In genomic region chr7:135169141-135169935, GRCh38 we compare ENCODE assay signal across 8 cellular contexts. TPM values are rescaled to one million over a fixed set of nuclear protein-coding genes. Genes with fewer than 3 reads are reported as not detected.
DNase-seq lines count a peak whose midpoint lies in the region; ATAC-seq and TF ChIP-seq lines count a peak whose summit lies in the region.

No MANE protein-coding gene starts in this region.

- dilution Hi-C loops in mammary epithelial cell (cut with HindIII; ENCODE audit: low sequenced_read_pairs), result no loop called here

- CTCF ChIA-PET in Caco-2 (lab: Charles Lee) (interaction anchor here (0.6 to 2.2 kb wide), 2 partner anchors 183 to 220 kb away, joined by 3 to 8 read pairs; partner anchors contain the start of gene AGBL3), mammary epithelial cell (lab: Charles Lee; ENCODE audit: low non-redundant PET) (no interaction called here)

- in situ Hi-C loops in mammary epithelial cell (cut with MboI; ENCODE audit: low sequenced_read_pairs in 2 of 2), result loop anchor here in 1 of 2 donors (25.0 kb wide), 1 partner anchor 182 kb away; the partner anchor contains the start of gene AGBL3

- H3K27ac Mint-ChIP-seq in Caco-2 (ENCODE audit: unreplicated experiment), result peak overlapping the region; percentile 94
- peak overlapping the region; percentile 93 for H3K27ac Mint-ChIP-seq in stimulated activated memory B cell treated with anti-CD40 and anti-IgM and Interleukin-4, amounts not matched to agents 10 μg/mL and 1 μg/mL and 100 μg/mL, for 72 hours

- peak overlapping the region; percentile 75 for H3K9ac ChIP-seq in mammary epithelial cell (ENCODE audit: insufficient read depth, low read length)

- H3K79me2 ChIP-seq in mammary epithelial cell (ENCODE audit: insufficient read depth, low read length), result peaks cover 30% of the 10 kb centered on the region

- peaks cover 69% of the 10 kb centered on the region for H3K36me3 Mint-ChIP-seq in Caco-2 (ENCODE audit: insufficient read depth, unreplicated experiment)
- H3K36me3 Mint-ChIP-seq in stimulated activated memory B cell treated with anti-CD40 and anti-IgM and Interleukin-4, amounts not matched to agents 10 μg/mL and 1 μg/mL and 100 μg/mL, for 72 hours, result peaks cover 73% of the 10 kb centered on the region

- peak overlapping the region; percentile 72 for H2AFZ ChIP-seq in mammary epithelial cell (ENCODE audit: low read depth, low read length)

- H3K9me3 ChIP-seq in Caco-2, result no peaks in the 10 kb centered on the region
- no peaks in the 10 kb centered on the region for H3K9me3 ChIP-seq in mammary epithelial cell (replicated peaks; ENCODE audit: insufficient read depth, low read length)

- no peaks in the 10 kb centered on the region for H4K20me1 ChIP-seq in mammary epithelial cell (ENCODE audit: insufficient read depth, low read length)

- H3K27ac ChIP-seq in mammary epithelial cell (ENCODE audit: insufficient read depth, low read depth, low read length), result peak overlapping the region; percentile 90

- peaks cover 11% of the 10 kb centered on the region for H3K9me3 Mint-ChIP-seq in Caco-2 (ENCODE audit: unreplicated experiment)
- no peaks in the 10 kb centered on the region for H3K9me3 Mint-ChIP-seq in stimulated activated memory B cell treated with anti-CD40 and anti-IgM and Interleukin-4, amounts not matched to agents 10 μg/mL and 1 μg/mL and 100 μg/mL, for 72 hours

- POLR2A ChIA-PET in Caco-2 (lab: Charles Lee), result no interaction called here

- ATAC-seq in HG03457 (IDR thresholded peaks at IDR 0.05; ENCODE audit: unreplicated experiment), result peak; percentile 25
- peak; percentile 53 for ATAC-seq in stimulated activated memory B cell treated with anti-CD40 and anti-IgM and Interleukin-4, amounts not matched to agents 10 μg/mL and 1 μg/mL and 100 μg/mL, for 72 hours

- H3K27me3 Mint-ChIP-seq in Caco-2 (ENCODE audit: insufficient read depth, unreplicated experiment), result no peaks in the 10 kb centered on the region
- no peaks in the 10 kb centered on the region for H3K27me3 Mint-ChIP-seq in stimulated activated memory B cell treated with anti-CD40 and anti-IgM and Interleukin-4, amounts not matched to agents 10 μg/mL and 1 μg/mL and 100 μg/mL, for 72 hours

- BruUV-seq in Caco-2 (replicated peaks; lab: Mats Ljungman, UMichigan) (TSS peak; percentile 62), mammary epithelial cell (replicated peaks; lab: Mats Ljungman, UMichigan) (TSS peak; percentile 10)

- peaks cover 12% of the 10 kb centered on the region; the same call in 1 of the 2 replicates for H3K4me1 ChIP-seq in Caco-2
- H3K4me1 ChIP-seq in mammary epithelial cell (ENCODE audit: insufficient read depth, low read length), result peaks cover 31% of the 10 kb centered on the region

- 57% methylated on average over 10 of the region's 11 CpGs for WGBS in mammary epithelial cell (ENCODE audit: low coverage, missing lambda C conversion rate)
- WGBS in lower leg skin, 2 donors, result 50 to 57% methylated on average over 11 of the region's 11 CpGs

- DNase-seq in Caco-2 (peak; percentile 60 to 67), GM19240 (ENCODE audit: insufficient read length, low spot score) (peak; percentile 57), T follicular helper cell (ENCODE audit: low read depth) (peak; percentile 40), mammary epithelial cell (peak; percentile 81), lower leg skin (ENCODE audit: low spot score in 2 of 2) (peak in 1 of 2 donors; percentile 82), KG1 (lab: John Stamatoyannopoulos, UW) (no peak)

- no peak for TF ChIP-seq POLR2A in lower leg skin (IDR thresholded peaks at IDR 0.05)

- intact Hi-C loops in Caco-2 (cut with micrococcal nuclease; ENCODE audit: unreplicated experiment), result no loop called here
- intact Hi-C loops in mammary epithelial cell (cut with micrococcal nuclease), result loop anchor here (1.0 kb wide), 1 partner anchor 24 kb away; no protein-coding TSS in a partner anchor
- intact Hi-C loops in lower leg skin (cut with DNase I; ENCODE audit: low total_unique reads), result no loop called here

- peak overlapping the region; percentile 98 for H3K4me3 ChIP-seq in Caco-2 (ENCODE audit: low read depth, low read length)
- H3K4me3 ChIP-seq in mammary epithelial cell (replicated peaks in 1 of 3; ENCODE audit: insufficient read depth in 1 of 3, low read depth in 2 of 3, low read length in 3 of 3), result peak overlapping the region; percentile 52 to 83 (median 79)
- peak overlapping the region; percentile 90 for H3K4me3 ChIP-seq in lower leg skin (ENCODE audit: low read depth, poor library complexity, severe bottlenecking)

- peak overlapping the region; percentile 85 for H3K4me3 Mint-ChIP-seq in Caco-2 (ENCODE audit: unreplicated experiment)
- H3K4me3 Mint-ChIP-seq in stimulated activated memory B cell treated with anti-CD40 and anti-IgM and Interleukin-4, amounts not matched to agents 10 μg/mL and 1 μg/mL and 100 μg/mL, for 72 hours, result peak overlapping the region; percentile 90

- H3K4me1 Mint-ChIP-seq in Caco-2 (ENCODE audit: low read depth, unreplicated experiment), result peaks cover 24% of the 10 kb centered on the region
- peaks cover 80% of the 10 kb centered on the region for H3K4me1 Mint-ChIP-seq in stimulated activated memory B cell treated with anti-CD40 and anti-IgM and Interleukin-4, amounts not matched to agents 10 μg/mL and 1 μg/mL and 100 μg/mL, for 72 hours

- peak overlapping the region; percentile 80 for H3K4me2 ChIP-seq in mammary epithelial cell (ENCODE audit: insufficient read depth, low read depth, low read length)

- H3K36me3 ChIP-seq in Caco-2 (ENCODE audit: control insufficient read depth, insufficient read depth, low read length) (peaks cover 5% of the 10 kb centered on the region), mammary epithelial cell (ENCODE audit: insufficient read depth, low read length) (peaks cover 27% of the 10 kb centered on the region)

- TF ChIP-seq CTCF in Caco-2 (IDR thresholded peaks at IDR 0.05; ENCODE audit: insufficient read depth in 1 of 2, low read depth in 1 of 2, low read length in 1 of 2, severe bottlenecking in 1 of 2, unreplicated experiment in 1 of 2) (peak; percentile 40 to 46), mammary epithelial cell (conservative IDR thresholded peaks at IDR 0.05 in 1 of 2, IDR thresholded peaks at IDR 0.05 in 1 of 2; ENCODE audit: extremely low read depth in 1 of 2, insufficient read depth in 1 of 2, low read depth in 1 of 2, low read length in 2 of 2) (peak; percentile 18 to 42), lower leg skin (IDR thresholded peaks at IDR 0.05) (no peak)

- no peaks in the 10 kb centered on the region for H3K27me3 ChIP-seq in Caco-2 (replicated peaks; ENCODE audit: control insufficient read depth, insufficient read depth, low read length)
- no peaks in the 10 kb centered on the region for H3K27me3 ChIP-seq in mammary epithelial cell (ENCODE audit: insufficient read depth, low read length)

RNA-seq across cellular contexts. Expression of gene CYREN, which starts 1.2 kb away (rescaled TPM):
- total RNA-seq in Caco-2 (2022) (60.9 and 62.6 TPM in 2 replicates), mammary epithelial cell (10 to 100 TPM; 45.2 to 55.8 TPM), lower leg skin (10 to 100 TPM; 26.1 to 42.2 (median 30.5) TPM)
- 50.3 TPM for polyA plus RNA-seq in mammary epithelial cell
- polyA minus RNA-seq in mammary epithelial cell, result 47.7 TPM

RNA-seq across cellular contexts. Expression of gene TMEM140, which starts 21.5 kb away (rescaled TPM):
- total RNA-seq in Caco-2 (2022), result 3.8 and 6.1 TPM in 2 replicates
- 1 to 10 TPM in 1 of 2 donors, not detected in 1; 1.0 TPM for total RNA-seq in mammary epithelial cell
- not detected for polyA plus RNA-seq in mammary epithelial cell
- polyA minus RNA-seq in mammary epithelial cell, result not detected
- 1 to 10 TPM; 4.3 to 8.6 (median 7.9) TPM for total RNA-seq in lower leg skin

RNA-seq across cellular contexts. Expression of gene WDR91, which starts 42.0 kb away (rescaled TPM):
- total RNA-seq in Caco-2 (2022) (11.5 and 12.6 TPM in 2 replicates), mammary epithelial cell (10 to 100 TPM; 31.5 to 33.8 TPM), lower leg skin (10 to 100 TPM; 16.7 to 25.0 (median 20.8) TPM)
- 17.5 TPM for polyA plus RNA-seq in mammary epithelial cell
- 14.5 TPM for polyA minus RNA-seq in mammary epithelial cell

Comparison
In these comparisons a context has a peak if more than half of its experiments do, and no peak if none do; other contexts are left out.
1. CTCF ChIP-seq: peak in Caco-2 (2 of 2) and mammary epithelial cell (2 of 2); none in lower leg skin (0 of 3).
2. Peak in every context shown above with its lines, with median percentiles within 50 percentile points of each other: H3K4me3 ChIP-seq.